1 cellular context compared by ENCODE assay signal in genomic region chr2:9110893-9111569, GRCh38.
TF ChIP-seq lines count a peak whose summit lies in the region.

No MANE protein-coding gene starts in this region.

TF ChIP-seq in GM12878, 131 proteins besides CTCF, POLR2A, EP300 and RAD21 (continued from another document):
- TF ChIP-seq ZBTB40 (IDR thresholded peaks at IDR 0.05; ENCODE audit: borderline replicate concordance) (no peak), ZNF622 (IDR thresholded peaks at IDR 0.05) (no peak), ATF7 (IDR thresholded peaks at IDR 0.05; ENCODE audit: low read depth) (no peak), BMI1 (IDR thresholded peaks at IDR 0.05; ENCODE audit: borderline replicate concordance) (no peak), RBBP5 (conservative IDR thresholded peaks at IDR 0.05) (no peak), CHD1 (IDR thresholded peaks at IDR 0.05; ENCODE audit: low read depth, low read length) (no peak), ASH2L (IDR thresholded peaks at IDR 0.05; ENCODE audit: borderline replicate concordance, low read depth) (no peak), NFYA (IDR thresholded peaks at IDR 0.05; ENCODE audit: borderline replicate concordance, low read depth, low read length) (no peak), CBX5 (IDR thresholded peaks at IDR 0.05; ENCODE audit: low read depth) (no peak), E2F8 (IDR thresholded peaks at IDR 0.05; ENCODE audit: low read depth, partially characterized antibody) (no peak), CREM (IDR thresholded peaks at IDR 0.05; ENCODE audit: low read depth) (no peak), PML (IDR thresholded peaks at IDR 0.05; ENCODE audit: low read length) (no peak)
